ENCODE assay signal across 1 cellular context in the genomic region with DNA sequence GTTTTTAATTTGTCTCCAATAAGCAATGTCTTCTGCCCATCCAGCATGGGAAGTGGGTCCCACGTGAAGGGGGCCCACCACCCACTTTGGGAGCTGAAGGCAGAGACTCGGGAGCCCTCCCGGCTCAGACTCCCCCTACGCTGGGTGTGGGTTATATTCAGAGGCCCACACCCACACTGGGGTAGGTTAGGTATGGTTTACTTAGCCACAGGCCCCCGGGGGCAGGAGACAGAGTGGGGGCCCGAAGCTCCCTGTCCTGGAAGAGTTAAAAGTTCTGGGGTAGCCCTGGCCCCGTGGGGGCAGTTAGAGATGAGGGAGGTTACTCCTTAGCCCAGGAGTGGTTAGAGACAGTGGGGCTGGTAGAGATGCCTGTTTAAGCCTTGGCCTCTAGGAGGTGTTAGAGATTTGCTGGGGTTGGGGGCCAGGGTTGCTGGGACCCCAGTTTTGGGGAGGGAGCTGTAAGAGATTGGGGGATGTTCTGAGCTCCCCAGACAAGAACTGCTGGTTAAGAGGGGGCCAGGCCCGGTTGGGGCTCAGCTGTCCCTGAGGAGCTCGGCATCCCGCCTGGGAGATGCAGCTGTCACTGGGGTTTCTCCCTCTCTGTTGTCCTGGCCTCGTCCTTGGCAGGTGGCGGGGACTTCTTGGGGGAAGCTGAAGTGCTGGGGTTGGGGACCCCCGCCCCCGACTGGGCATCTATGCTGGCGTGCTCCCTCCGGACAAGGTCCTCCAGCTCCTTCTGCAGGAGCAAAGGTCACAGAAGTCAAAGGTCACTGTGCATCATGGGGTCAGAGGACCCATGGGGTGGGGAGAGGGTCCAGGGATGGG.
TF ChIP-seq lines count a peak whose summit lies in the region.

No MANE protein-coding gene starts in this region.

TF ChIP-seq in A549, 52 proteins besides CTCF, POLR2A, EP300 and RAD21:
- TF ChIP-seq SREBF2 (IDR thresholded peaks at IDR 0.05) (no peak), CBX8 (IDR thresholded peaks at IDR 0.05) (no peak), RFX5 (IDR thresholded peaks at IDR 0.05) (no peak)
